Comparison of ENCODE assay signal across 16 cellular contexts in the genomic region with DNA sequence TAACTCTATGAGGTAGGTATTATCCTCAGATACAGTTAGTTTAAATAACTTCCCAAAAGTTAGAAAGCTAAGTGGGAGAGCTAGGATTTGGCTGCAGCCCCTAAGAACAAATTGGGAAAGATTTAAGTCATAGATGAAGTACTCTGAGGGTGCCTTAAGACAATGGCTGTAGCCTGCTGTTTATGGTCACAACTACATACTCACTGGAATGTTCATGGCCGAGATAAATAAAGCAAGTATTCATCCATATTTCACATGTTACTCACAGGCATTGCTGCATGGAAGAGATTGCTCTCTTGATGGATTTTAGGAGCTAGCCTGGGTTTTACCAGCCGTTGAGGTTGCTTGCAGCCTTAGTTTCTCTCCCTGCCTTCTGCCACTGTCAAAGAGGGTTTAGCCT.
DNase-seq lines count a peak whose midpoint lies in the region; ATAC-seq, FAIRE-seq and TF ChIP-seq lines count a peak whose summit lies in the region.
"Had no signal": no experiment of that assay in that cellular context is flagged by ENCODE, and none has a peak within 500 bp of the region (broad histone marks: within the 10 kb centered on the region; RNA-seq: fewer than 3 reads in every experiment).

No MANE protein-coding gene starts in this region.

- no peaks in the 10 kb centered on the region for H3K79me2 ChIP-seq in osteoblast (ENCODE audit: insufficient read depth, low read length)

- H3K4me3 ChIP-seq in osteoblast (ENCODE audit: insufficient read depth, low read length) = no peak overlapping the region
- H3K4me3 ChIP-seq: stomach had no signal

- H3K36me3 Mint-ChIP-seq in chondrocyte (ENCODE audit: low read depth) = no peaks in the 10 kb centered on the region
- peaks cover 10% of the 10 kb centered on the region for H3K36me3 Mint-ChIP-seq in CD4-positive, alpha-beta T cell (ENCODE audit: low read depth)
- H3K36me3 Mint-ChIP-seq: activated naive CD4-positive, alpha-beta T cell treated with anti-CD3 and anti-CD28 coated beads, Interleukin-2, amount 50 U/mL, for 72 hours had no signal

- TF ChIP-seq CTCF in chondrocyte (IDR thresholded peaks at IDR 0.05) (no peak), osteoblast (IDR thresholded peaks at IDR 0.05; ENCODE audit: extremely low read depth, low read depth, low read length) (no peak)
- no peak for TF ChIP-seq CTCF in CD4-positive, alpha-beta T cell (IDR thresholded peaks at IDR 0.05)

- no peaks in the 10 kb centered on the region for H3K9me3 Mint-ChIP-seq in chondrocyte (ENCODE audit: low read depth)
- no peaks in the 10 kb centered on the region for H3K9me3 Mint-ChIP-seq in CD4-positive, alpha-beta T cell
- H3K9me3 Mint-ChIP-seq: activated CD4-positive, alpha-beta T cell treated with anti-CD3 and anti-CD28 coated beads, Interleukin-2, amount 10 ng/mL, durations not matched to agents 24 days and 14 days; activated naive CD4-positive, alpha-beta T cell treated with anti-CD3 and anti-CD28 coated beads, Interleukin-2, amount 50 U/mL, for 72 hours had no signal

- peak overlapping the region; percentile 30 for H3K4me2 ChIP-seq in osteoblast (ENCODE audit: insufficient read depth, low read length)

- peak overlapping the region; percentile 4 for H2AFZ ChIP-seq in osteoblast (ENCODE audit: low read length)

- no peak overlapping the region for H3K4me3 Mint-ChIP-seq in chondrocyte (ENCODE audit: unreplicated experiment)
- no peak overlapping the region for H3K4me3 Mint-ChIP-seq in CD4-positive, alpha-beta T cell
- H3K4me3 Mint-ChIP-seq: activated CD4-positive, alpha-beta T cell treated with anti-CD3 and anti-CD28 coated beads, Interleukin-2, amount 10 ng/mL, durations not matched to agents 24 days and 14 days had no signal

- H3K27me3 Mint-ChIP-seq in chondrocyte (ENCODE audit: low read depth) = no peaks in the 10 kb centered on the region
- no peaks in the 10 kb centered on the region for H3K27me3 Mint-ChIP-seq in CD4-positive, alpha-beta T cell
- H3K27me3 Mint-ChIP-seq: activated CD4-positive, alpha-beta T cell treated with anti-CD3 and anti-CD28 coated beads, Interleukin-2, amount 10 ng/mL, durations not matched to agents 24 days and 14 days had no signal

- FAIRE-seq in HTR-8/SVneo (lab: Jason Lieb, UNC) = peak; percentile 63

- intact Hi-C loops in CD4-positive, alpha-beta T cell (cut with DNase I, micrococcal nuclease) = no loop called here

- POLR2A ChIA-PET in CD4-positive, alpha-beta T cell (lab: Charles Lee) = no interaction called here

- no peaks in the 10 kb centered on the region for H3K9me3 ChIP-seq in osteoblast (ENCODE audit: low read depth, low read length)
- no peaks in the 10 kb centered on the region for H3K9me3 ChIP-seq in CD4-positive, alpha-beta T cell (ENCODE audit: control insufficient read depth, low read length)
- H3K9me3 ChIP-seq: stomach had no signal

- H3K27ac Mint-ChIP-seq in chondrocyte (ENCODE audit: unreplicated experiment) = peak overlapping the region; percentile 65
- H3K27ac Mint-ChIP-seq in CD4-positive, alpha-beta T cell = no peak overlapping the region
- H3K27ac Mint-ChIP-seq: activated CD4-positive, alpha-beta T cell treated with anti-CD3 and anti-CD28 coated beads, Interleukin-2, amount 10 ng/mL, durations not matched to agents 24 days and 14 days had no signal

- no peaks in the 10 kb centered on the region for H3K27me3 ChIP-seq in osteoblast (ENCODE audit: insufficient read depth, low read length)
- no peaks in the 10 kb centered on the region for H3K27me3 ChIP-seq in CD4-positive, alpha-beta T cell (ENCODE audit: control insufficient read depth, insufficient read depth, low read length)
- H3K27me3 ChIP-seq: stomach had no signal

- no peaks in the 10 kb centered on the region for H4K20me1 ChIP-seq in osteoblast (ENCODE audit: insufficient read depth, low read length)

- peaks cover 41% of the 10 kb centered on the region for H3K4me1 ChIP-seq in osteoblast (ENCODE audit: insufficient read depth, low read length)

- ATAC-seq in GM19452 (IDR thresholded peaks at IDR 0.05; ENCODE audit: unreplicated experiment) = no peak
- no peak for ATAC-seq in GM19397 (IDR thresholded peaks at IDR 0.05; ENCODE audit: unreplicated experiment)
- ATAC-seq in CD4-positive, alpha-beta T cell (ENCODE audit: poor library complexity) = no peak
- ATAC-seq: activated naive CD4-positive, alpha-beta T cell treated with anti-CD3 and anti-CD28 coated beads, Interleukin-2, amount 50 U/mL, for 72 hours had no signal

- CTCF ChIA-PET in CD4-positive, alpha-beta T cell (lab: Charles Lee) = no interaction called here

- peak overlapping the region; percentile 69 for H3K27ac ChIP-seq in osteoblast (ENCODE audit: low read depth, low read length)
- no peak overlapping the region for H3K27ac ChIP-seq in CD4-positive, alpha-beta T cell (ENCODE audit: low read depth, low read length)

- DNase-seq in AG08396 (ENCODE audit: low spot score) (peak; percentile 37), HTR-8/SVneo (ENCODE audit: insufficient read length, low spot score) (no peak), chondrocyte (ENCODE audit: low spot score) (no peak), osteoblast (ENCODE audit: insufficient read length, low spot score, missing footprints) (peak; percentile 77), Kasumi-1 (lab: John Stamatoyannopoulos, UW) (no peak)
- DNase-seq in CD4-positive, alpha-beta T cell = no peak
- DNase-seq: activated CD4-positive, alpha-beta T cell treated with anti-CD3 and anti-CD28 coated beads, Interleukin-2, amount 10 ng/mL, durations not matched to agents 24 days and 14 days; activated T-cell treated with anti-CD3 and anti-CD28 coated beads, Interleukin-2, amount 50 U/mL, for 1 hour; cerebellar nuclear complex; NCI-H1048; NCI-H82; posterior cingulate gyrus; stomach had no signal

- peaks cover 60% of the 10 kb centered on the region for H3K4me1 Mint-ChIP-seq in chondrocyte (ENCODE audit: low read depth)
- peaks cover 4% of the 10 kb centered on the region for H3K4me1 Mint-ChIP-seq in CD4-positive, alpha-beta T cell (ENCODE audit: low read depth)

- H3K36me3 ChIP-seq in osteoblast (ENCODE audit: insufficient read depth, low read length) = no peaks in the 10 kb centered on the region
- H3K36me3 ChIP-seq: stomach had no signal

Comparison
In these comparisons a context has a peak if more than half of its experiments do, and no peak if none do; other contexts are left out.
1. DNase-seq: peak in AG08396 (single experiment) and osteoblast (single experiment); none in HTR-8/SVneo (single experiment), chondrocyte (single experiment), Kasumi-1 (0 of 2) and CD4-positive, alpha-beta T cell (0 of 10).